11 cellular contexts compared by ENCODE assay signal in the genomic region with DNA sequence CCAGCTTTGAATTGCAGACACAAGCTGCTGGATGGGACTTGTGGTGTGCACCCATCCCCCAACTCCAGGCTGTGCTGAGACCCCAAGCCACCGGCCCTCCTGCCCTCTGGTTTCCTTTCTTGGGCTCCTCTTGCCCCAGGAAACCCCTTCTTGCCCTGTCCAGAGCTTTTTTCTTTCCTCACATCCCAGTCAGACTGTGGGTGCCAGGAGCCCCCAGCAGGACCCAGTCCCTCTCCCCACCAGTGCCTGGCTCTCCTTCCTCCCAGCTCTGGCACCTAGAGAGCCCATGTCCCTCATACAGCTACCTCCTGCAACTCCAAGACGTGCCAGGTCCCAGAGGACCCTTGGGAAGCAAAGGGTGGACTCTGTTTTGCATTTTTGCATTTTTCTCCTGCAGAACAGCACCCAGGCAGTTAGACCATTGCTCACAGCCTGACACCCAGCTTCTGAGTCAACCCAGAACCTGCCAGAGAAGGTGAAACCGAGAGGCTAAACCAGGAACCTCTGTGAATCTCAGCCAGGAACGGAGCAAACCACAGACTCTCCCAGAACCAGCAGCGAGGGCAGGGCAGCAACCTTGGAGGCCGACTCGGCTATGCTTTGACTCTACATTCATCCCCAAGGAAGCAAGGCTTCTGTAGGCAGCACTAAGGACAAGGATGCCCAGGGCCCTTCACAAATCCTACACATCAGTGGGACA.
DNase-seq lines count a peak whose midpoint lies in the region; ATAC-seq, FAIRE-seq and TF ChIP-seq lines count a peak whose summit lies in the region.
"Had no signal": no experiment of that assay in that cellular context is flagged by ENCODE, and none has a peak within 500 bp of the region (broad histone marks: within the 10 kb centered on the region; RNA-seq: fewer than 3 reads in every experiment).

No MANE protein-coding gene starts in this region.

- TF ChIP-seq RAD21 in GM12878 (IDR thresholded peaks at IDR 0.05; ENCODE audit: insufficient read depth, low read depth, low read length), result no peak

- H3K27ac ChIP-seq in GM12878 (ENCODE audit: control insufficient read depth, insufficient read depth), result no peak overlapping the region
- H3K27ac ChIP-seq: stomach had no signal

- no peaks in the 10 kb centered on the region for H3K79me2 ChIP-seq in GM12878 (ENCODE audit: control insufficient read depth, insufficient read depth, low read length)

- POLR2A ChIA-PET in GM12878 (lab: Charles Lee), result no interaction called here

- no peak overlapping the region for H3K4me3 ChIP-seq in GM12878
- H3K4me3 ChIP-seq: stomach had no signal

- no TSS peak for BruUV-seq in GM12878 (replicated peaks; lab: Mats Ljungman, UMichigan)

- no peaks in the 10 kb centered on the region for H3K9me3 Mint-ChIP-seq in stimulated activated effector memory CD8-positive, alpha-beta T cell treated with anti-CD3 and anti-CD28 coated beads, Interleukin-12 subunit alpha, Interleukin-12 subunit beta, amount 100 ng/mL, for 72 hours

- no peak for TF ChIP-seq POLR2A in GM12878 (IDR thresholded peaks at IDR 0.05; ENCODE audit: low read depth, low read length)

- H3K4me1 ChIP-seq in GM12878 (ENCODE audit: control insufficient read depth, insufficient read depth, low read length), result peaks cover 11% of the 10 kb centered on the region

- CTCF ChIA-PET in GM12878 (lab: Yijun Ruan, JAX), result interaction anchor here (1.7 kb wide), 1 partner anchor 36 kb away, joined by 3 read pairs; no protein-coding TSS in a partner anchor

- peak; percentile 83 for FAIRE-seq in GM12878 (lab: Jason Lieb, UNC)

- ATAC-seq in HG03103 (IDR thresholded peaks at IDR 0.05; ENCODE audit: low read depth, unreplicated experiment) (peak; percentile 79), GM12878 (peak; percentile 86), GM19467 (IDR thresholded peaks at IDR 0.05; ENCODE audit: unreplicated experiment) (no peak)
- ATAC-seq in stimulated activated effector memory CD8-positive, alpha-beta T cell treated with anti-CD3 and anti-CD28 coated beads, Interleukin-12 subunit alpha, Interleukin-12 subunit beta, amount 100 ng/mL, for 72 hours, result peak; percentile 96
- ATAC-seq: left ventricle myocardium superior had no signal

- RAD21 ChIA-PET in GM12878 (lab: Charles Lee; ENCODE audit: unreplicated experiment), result no interaction called here

- in situ Hi-C loops in GM12878 (cut with MboI), result no loop called here

- no peaks in the 10 kb centered on the region for H3K36me3 Mint-ChIP-seq in stimulated activated effector memory CD8-positive, alpha-beta T cell treated with anti-CD3 and anti-CD28 coated beads, Interleukin-12 subunit alpha, Interleukin-12 subunit beta, amount 100 ng/mL, for 72 hours

- H3K36me3 ChIP-seq in GM12878 (ENCODE audit: control insufficient read depth in 2 of 2, insufficient read depth in 2 of 2, low read length in 1 of 2), result no peaks in the 10 kb centered on the region
- H3K36me3 ChIP-seq: stomach had no signal

- peaks cover 22% of the 10 kb centered on the region for H3K4me1 Mint-ChIP-seq in stimulated activated effector memory CD8-positive, alpha-beta T cell treated with anti-CD3 and anti-CD28 coated beads, Interleukin-12 subunit alpha, Interleukin-12 subunit beta, amount 100 ng/mL, for 72 hours

- H3K9ac ChIP-seq in GM12878 (ENCODE audit: control insufficient read depth, insufficient read depth, low read length), result no peak overlapping the region

- no peak overlapping the region for H3K27ac Mint-ChIP-seq in stimulated activated effector memory CD8-positive, alpha-beta T cell treated with anti-CD3 and anti-CD28 coated beads, Interleukin-12 subunit alpha, Interleukin-12 subunit beta, amount 100 ng/mL, for 72 hours
- H3K27ac Mint-ChIP-seq: B cell had no signal

- no peaks in the 10 kb centered on the region; the same call in 1 of the 2 replicates for H4K20me1 ChIP-seq in GM12878 (ENCODE audit: control insufficient read depth, insufficient read depth)

- SMC1A ChIA-PET in GM12878 (lab: Charles Lee; ENCODE audit: uncharacterized antibody, unreplicated experiment), result no interaction called here

- TF ChIP-seq EP300 in GM12878 (IDR thresholded peaks at IDR 0.05; ENCODE audit: borderline replicate concordance in 1 of 2, control insufficient read depth in 1 of 2, low read depth in 2 of 2, low read length in 2 of 2), result no peak

- intact Hi-C loops in GM12878 (cut with micrococcal nuclease; ENCODE audit: unreplicated experiment), result no loop called here

- 4% methylated on average over 7 of the region's 7 CpGs for WGBS in GM12878 (ENCODE audit: insufficient coverage, insufficient replicate concordance, low lambda C conversion rate, missing lambda C conversion rate)

- peak overlapping the region; percentile 16 for H3K4me3 Mint-ChIP-seq in stimulated activated effector memory CD8-positive, alpha-beta T cell treated with anti-CD3 and anti-CD28 coated beads, Interleukin-12 subunit alpha, Interleukin-12 subunit beta, amount 100 ng/mL, for 72 hours
- H3K4me3 Mint-ChIP-seq: B cell had no signal

- H3K4me2 ChIP-seq in GM12878 (ENCODE audit: control insufficient read depth, insufficient read depth), result peak overlapping the region; percentile 38; the same call in 1 of the 2 replicates

- no peak overlapping the region for H2AFZ ChIP-seq in GM12878 (ENCODE audit: control insufficient read depth, low read depth, low read length)

- H3K27me3 ChIP-seq in GM12878 (replicated peaks in 1 of 2; ENCODE audit: control insufficient read depth in 2 of 2, insufficient read depth in 2 of 2, low read length in 1 of 2), result peaks cover 0 to 5% of the 10 kb centered on the region in 2 experiments; a peak in 1 of 4 replicates
- H3K27me3 ChIP-seq: stomach had no signal

- no peak for TF ChIP-seq CTCF in GM12878 (IDR thresholded peaks at IDR 0.05 in 2 of 3, conservative IDR thresholded peaks at IDR 0.05 in 1 of 3; ENCODE audit: control insufficient read depth in 2 of 3, extremely low read depth in 1 of 3, insufficient read depth in 1 of 3, low read depth in 3 of 3, low read length in 3 of 3)

- peak; percentile 66 for DNase-seq in activated effector memory CD4-positive, alpha-beta T cell treated with anti-CD3 and anti-CD28 coated beads, Interleukin-2, amount 50 U/mL, for 16 hours
- DNase-seq in activated effector memory CD4-positive, alpha-beta T cell treated with Interleukin-2 at 50 U/mL for 16 hours, result no peak
- DNase-seq in GM12878 (ENCODE audit: low read depth, low spot score) (no peak), T1000 (lab: John Stamatoyannopoulos, UW) (no peak), NCI-H2196 treated with DMSO at 0.1 percent for 48 hours (lab: John Stamatoyannopoulos, UW; ENCODE audit: unreplicated experiment) (no peak)
- peak; percentile 20 to 71 for DNase-seq in stimulated activated effector memory CD8-positive, alpha-beta T cell treated with anti-CD3 and anti-CD28 coated beads, Interleukin-12 subunit alpha, Interleukin-12 subunit beta, amount 100 ng/mL, for 72 hours (ENCODE audit: low spot score in 2 of 2)
- DNase-seq: left ventricle myocardium superior, stomach had no signal

- no peaks in the 10 kb centered on the region; the same call in 2 of the 3 replicates for H3K9me3 ChIP-seq in GM12878 (replicated peaks; ENCODE audit: control insufficient read depth, insufficient read depth, low read length)
- H3K9me3 ChIP-seq: stomach had no signal

TF ChIP-seq in GM12878, 131 proteins besides CTCF, POLR2A, EP300 and RAD21 (continues in another document):
- no peak for TF ChIP-seq POLR2AphosphoS5 (IDR thresholded peaks at IDR 0.05; ENCODE audit: low read length)
- 0 out of 2 replicates have a peak, but pooled peaks have one; percentile 16 for TF ChIP-seq TCF3 (IDR thresholded peaks at IDR 0.05; ENCODE audit: borderline replicate concordance, insufficient read depth, low read depth, low read length)
- peak; percentile 50; the same call in 1 of the 2 replicates for TF ChIP-seq IRF4 (IDR thresholded peaks at IDR 0.05; ENCODE audit: low read depth, low read length)
- TF ChIP-seq, protein P1, sequence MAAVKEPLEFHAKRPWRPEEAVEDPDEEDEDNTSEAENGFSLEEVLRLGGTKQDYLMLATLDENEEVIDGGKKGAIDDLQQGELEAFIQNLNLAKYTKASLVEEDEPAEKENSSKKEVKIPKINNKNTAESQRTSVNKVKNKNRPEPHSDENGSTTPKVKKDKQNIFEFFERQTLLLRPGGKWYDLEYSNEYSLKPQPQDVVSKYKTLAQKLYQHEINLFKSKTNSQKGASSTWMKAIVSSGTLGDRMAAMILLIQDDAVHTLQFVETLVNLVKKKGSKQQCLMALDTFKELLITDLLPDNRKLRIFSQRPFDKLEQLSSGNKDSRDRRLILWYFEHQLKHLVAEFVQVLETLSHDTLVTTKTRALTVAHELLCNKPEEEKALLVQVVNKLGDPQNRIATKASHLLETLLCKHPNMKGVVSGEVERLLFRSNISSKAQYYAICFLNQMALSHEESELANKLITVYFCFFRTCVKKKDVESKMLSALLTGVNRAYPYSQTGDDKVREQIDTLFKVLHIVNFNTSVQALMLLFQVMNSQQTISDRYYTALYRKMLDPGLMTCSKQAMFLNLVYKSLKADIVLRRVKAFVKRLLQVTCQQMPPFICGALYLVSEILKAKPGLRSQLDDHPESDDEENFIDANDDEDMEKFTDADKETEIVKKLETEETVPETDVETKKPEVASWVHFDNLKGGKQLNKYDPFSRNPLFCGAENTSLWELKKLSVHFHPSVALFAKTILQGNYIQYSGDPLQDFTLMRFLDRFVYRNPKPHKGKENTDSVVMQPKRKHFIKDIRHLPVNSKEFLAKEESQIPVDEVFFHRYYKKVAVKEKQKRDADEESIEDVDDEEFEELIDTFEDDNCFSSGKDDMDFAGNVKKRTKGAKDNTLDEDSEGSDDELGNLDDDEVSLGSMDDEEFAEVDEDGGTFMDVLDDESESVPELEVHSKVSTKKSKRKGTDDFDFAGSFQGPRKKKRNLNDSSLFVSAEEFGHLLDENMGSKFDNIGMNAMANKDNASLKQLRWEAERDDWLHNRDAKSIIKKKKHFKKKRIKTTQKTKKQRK (IDR thresholded peaks at IDR 0.05; ENCODE audit: low read depth, low read length), result no peak
- TF ChIP-seq STAT1 (conservative IDR thresholded peaks at IDR 0.05), result no peak

Comparison
In these comparisons a context has a peak if more than half of its experiments do, and no peak if none do; other contexts are left out.
1. DNase-seq: peak in activated effector memory CD4-positive, alpha-beta T cell treated with anti-CD3 and anti-CD28 coated beads, Interleukin-2, amount 50 U/mL, for 16 hours (single experiment) and stimulated activated effector memory CD8-positive, alpha-beta T cell treated with anti-CD3 and anti-CD28 coated beads, Interleukin-12 subunit alpha, Interleukin-12 subunit beta, amount 100 ng/mL, for 72 hours (2 of 2); none in activated effector memory CD4-positive, alpha-beta T cell treated with Interleukin-2 at 50 U/mL for 16 hours (single experiment), GM12878 (single experiment), T1000 (single experiment) and NCI-H2196 treated with DMSO at 0.1 percent for 48 hours (single experiment).